Comparison of ENCODE assay signal across 6 cellular contexts in the genomic region with DNA sequence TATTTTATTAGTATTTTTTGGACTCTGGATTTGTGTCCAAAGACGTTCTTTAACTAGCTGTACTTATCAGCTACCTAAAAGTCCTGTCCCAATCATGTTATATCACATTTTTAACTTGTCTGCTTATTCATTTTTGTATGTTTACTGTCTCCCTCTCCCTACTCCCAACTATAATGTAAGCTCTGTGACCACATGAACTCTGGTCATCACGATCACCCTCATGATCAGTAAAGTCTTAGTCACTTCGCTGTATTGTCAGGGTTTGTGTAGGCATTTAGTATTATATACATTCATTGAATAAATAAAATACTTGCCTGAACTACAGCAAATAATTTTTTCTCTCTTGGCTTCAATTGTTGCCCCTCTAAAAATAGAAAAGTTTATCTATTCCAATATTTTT.
"Had no signal": no experiment of that assay in that cellular context is flagged by ENCODE, and none has a peak within 500 bp of the region (broad histone marks: within the 10 kb centered on the region; RNA-seq: fewer than 3 reads in every experiment).

No MANE protein-coding gene starts in this region.

- DNase-seq: GM23248, GOT3, H7, KBM-7 had no signal

- H3K9me3 ChIP-seq: HAP-1 had no signal

- H3K27ac ChIP-seq: GM23248, KMS-11 had no signal

- H3K36me3 ChIP-seq: HAP-1 had no signal

- H3K4me3 ChIP-seq: GM23248, HAP-1 had no signal

- H2AFZ ChIP-seq: GM23248 had no signal

- H3K9ac ChIP-seq: GM23248, KMS-11 had no signal

- H3K4me2 ChIP-seq: KMS-11 had no signal
